In the genomic region with DNA sequence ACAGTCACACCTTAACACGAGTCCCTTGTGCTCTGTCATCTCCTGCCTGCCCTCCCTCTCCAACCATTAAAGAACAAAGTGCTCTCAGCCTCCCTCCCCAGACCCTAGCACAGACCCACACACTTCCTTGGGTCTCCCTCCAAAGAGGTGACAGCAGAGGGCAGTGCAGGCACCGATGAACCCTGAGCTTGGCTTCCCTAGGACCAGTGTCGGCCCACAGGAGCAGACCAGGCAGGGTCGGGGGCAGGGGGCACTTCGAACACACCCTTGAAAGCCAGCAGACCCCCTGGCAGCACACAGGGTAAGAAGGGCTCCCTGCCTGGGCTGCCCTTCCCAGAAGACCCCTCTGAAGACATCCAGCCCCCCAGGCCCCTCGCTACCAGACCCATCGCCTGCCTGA, we compare ENCODE assay signal across 11 cellular contexts. TPM values are rescaled to one million over a fixed set of nuclear protein-coding genes. Genes with fewer than 3 reads are reported as not detected.
DNase-seq lines count a peak whose midpoint lies in the region; TF ChIP-seq lines count a peak whose summit lies in the region.
"Had no signal": no experiment of that assay in that cellular context is flagged by ENCODE, and none has a peak within 500 bp of the region (broad histone marks: within the 10 kb centered on the region; RNA-seq: fewer than 3 reads in every experiment).

No MANE protein-coding gene starts in this region.

- H3K4me2 ChIP-seq in Karpas-422 (ENCODE audit: low read depth, low read length, poor library complexity, severe bottlenecking) (no peak overlapping the region), trophoblast cell (ENCODE audit: low read length) (no peak overlapping the region), mesenchymal stem cell (ENCODE audit: low read length, poor library complexity, severe bottlenecking) (no peak overlapping the region)
- H3K4me2 ChIP-seq: BLaER1 treated with 17β-estradiol and CSF1 and Interleukin-3, amounts not matched to agents 10 nM and 100 nM had no signal

- H3K79me1 ChIP-seq in trophoblast cell (ENCODE audit: low read length) (peaks cover 6% of the 10 kb centered on the region), mesenchymal stem cell (replicated peaks; ENCODE audit: low read length, poor library complexity, severe bottlenecking) (peaks cover 11% of the 10 kb centered on the region)

- no peaks in the 10 kb centered on the region for H3K27me3 ChIP-seq in Karpas-422 (ENCODE audit: low read length)
- H3K27me3 ChIP-seq in endodermal cell (ENCODE audit: control insufficient read depth, insufficient read depth, low read length, poor library complexity, severe bottlenecking): no peaks in the 10 kb centered on the region
- H3K27me3 ChIP-seq in trophoblast cell (ENCODE audit: insufficient read depth, low read length): no peaks in the 10 kb centered on the region
- H3K27me3 ChIP-seq in mesenchymal stem cell (ENCODE audit: control insufficient read depth in 1 of 2, insufficient read depth in 1 of 2, low read length in 2 of 2): no peaks in the 10 kb centered on the region
- H3K27me3 ChIP-seq: BLaER1 treated with 17β-estradiol and CSF1 and Interleukin-3, amounts not matched to agents 10 nM and 100 nM had no signal

- H2AK5ac ChIP-seq in trophoblast cell (ENCODE audit: low read length) (no peak overlapping the region), mesenchymal stem cell (ENCODE audit: low read length, severe bottlenecking) (no peak overlapping the region)

- H2BK120ac ChIP-seq in trophoblast cell (ENCODE audit: insufficient read depth, low read length, poor library complexity): no peak overlapping the region
- no peak overlapping the region for H2BK120ac ChIP-seq in mesenchymal stem cell (ENCODE audit: low read depth, low read length)

- H4K20me1 ChIP-seq in Karpas-422 (ENCODE audit: insufficient read depth, low read depth, low read length): no peaks in the 10 kb centered on the region

- H2BK5ac ChIP-seq in trophoblast cell (ENCODE audit: low read depth, low read length, poor library complexity) (no peak overlapping the region), mesenchymal stem cell (ENCODE audit: low read depth, low read length, poor library complexity, severe bottlenecking) (no peak overlapping the region)

- H3K36me3 ChIP-seq in Karpas-422 (ENCODE audit: insufficient read depth, low read length) (peaks cover 22% of the 10 kb centered on the region), endodermal cell (ENCODE audit: control insufficient read depth, insufficient read depth, low read length) (peaks cover 55% of the 10 kb centered on the region), trophoblast cell (ENCODE audit: control insufficient read depth in 1 of 2, insufficient read depth in 2 of 2, low read length in 2 of 2) (peaks cover 68 to 79% of the 10 kb centered on the region in 2 experiments), mesenchymal stem cell (ENCODE audit: control insufficient read depth in 1 of 2, insufficient read depth in 2 of 2, low read depth in 1 of 2, low read length in 2 of 2) (peaks cover 62 to 79% of the 10 kb centered on the region in 2 experiments)

- CTCF ChIA-PET in activated CD4-positive, alpha-beta T cell treated with anti-CD3 and anti-CD28 coated beads, Interleukin-2, amount 10 ng/mL, durations not matched to agents 7 days and 5 days (lab: Charles Lee): interaction anchor here (0.9 to 1.6 kb wide), 2 partner anchors 12 to 26 kb away, joined by 4 to 5 read pairs; no protein-coding TSS in a partner anchor

- no peak overlapping the region for H3K4me3 ChIP-seq in Karpas-422 (ENCODE audit: low read length)
- no peak overlapping the region for H3K4me3 ChIP-seq in endodermal cell (ENCODE audit: low read length)
- no peak overlapping the region for H3K4me3 ChIP-seq in trophoblast cell (ENCODE audit: low read depth, low read length)
- no peak overlapping the region for H3K4me3 ChIP-seq in mesenchymal stem cell (ENCODE audit: insufficient read depth in 1 of 2, low read depth in 1 of 2, low read length in 2 of 2)
- H3K4me3 ChIP-seq: BLaER1 treated with 17β-estradiol and CSF1 and Interleukin-3, amounts not matched to agents 10 nM and 100 nM had no signal

- H3K4me1 Mint-ChIP-seq in activated CD4-positive, alpha-beta T cell treated with anti-CD3 and anti-CD28 coated beads, Interleukin-2, amount 10 ng/mL, durations not matched to agents 7 days and 5 days: peaks cover 23% of the 10 kb centered on the region
- H3K4me1 Mint-ChIP-seq in endodermal cell: peaks cover 14% of the 10 kb centered on the region

- peak; percentile 72 for TF ChIP-seq CTCF in endodermal cell (conservative IDR thresholded peaks at IDR 0.05)

- H2BK15ac ChIP-seq in mesenchymal stem cell (ENCODE audit: low read depth, poor library complexity, severe bottlenecking): no peak overlapping the region

- no peak for DNase-seq in activated CD4-positive, alpha-beta T cell treated with anti-CD3 and anti-CD28 coated beads, Interleukin-2, amount 10 ng/mL, durations not matched to agents 7 days and 5 days
- no peak for DNase-seq in activated CD4-positive, alpha-beta T cell treated with anti-CD3 and anti-CD28 coated beads for 4 hours
- DNase-seq in Karpas-422 (peak; percentile 65), endodermal cell (peak; percentile 91), trophoblast cell (peak; percentile 34 to 41), mesenchymal stem cell (no peak), NCI-H1417 treated with DMSO at 0.1 percent for 48 hours (lab: John Stamatoyannopoulos, UW) (no peak), NCI-H1694 treated with DMSO at 0.1 percent for 48 hours (lab: John Stamatoyannopoulos, UW) (no peak)
- DNase-seq: NCI-H2171 treated with DMSO at 0.1 percent for 48 hours; stimulated activated CD4-positive, alpha-beta T cell treated with anti-CD3 and anti-CD28 coated beads, Interleukin-4, amount 100 ng/mL, for 1 hour had no signal

- WGBS in endodermal cell (ENCODE audit: insufficient coverage in 1 of 2, insufficient read length in 1 of 2), 2 experiments: 80 to 91% methylated on average over 6 to 7 of the region's 7 CpGs
- WGBS in trophoblast cell (ENCODE audit: extremely low coverage, insufficient coverage, insufficient read length): no CpG with 5 or more reads among the region's 7 CpGs
- WGBS in mesenchymal stem cell: 80% methylated on average over 7 of the region's 7 CpGs

- peak overlapping the region; percentile 14 for H3K27ac Mint-ChIP-seq in activated CD4-positive, alpha-beta T cell treated with anti-CD3 and anti-CD28 coated beads, Interleukin-2, amount 10 ng/mL, durations not matched to agents 7 days and 5 days
- H3K27ac Mint-ChIP-seq in endodermal cell: peak overlapping the region; percentile 75

- no peak overlapping the region for H3K4me3 Mint-ChIP-seq in activated CD4-positive, alpha-beta T cell treated with anti-CD3 and anti-CD28 coated beads, Interleukin-2, amount 10 ng/mL, durations not matched to agents 7 days and 5 days
- H3K4me3 Mint-ChIP-seq in endodermal cell: no peak overlapping the region

- no peak overlapping the region for H2AFZ ChIP-seq in Karpas-422 (ENCODE audit: low read length)
- no peak overlapping the region for H2AFZ ChIP-seq in trophoblast cell (ENCODE audit: insufficient read depth, low read length, poor library complexity)
- no peak overlapping the region for H2AFZ ChIP-seq in mesenchymal stem cell (ENCODE audit: low read depth, low read length)

- H3K79me2 ChIP-seq in Karpas-422 (ENCODE audit: low read length) (peaks cover 31% of the 10 kb centered on the region), trophoblast cell (ENCODE audit: control insufficient read depth, insufficient read depth, low read length, poor library complexity) (peaks cover 7% of the 10 kb centered on the region)

- H3K4ac ChIP-seq in trophoblast cell (ENCODE audit: low read depth, low read length) (peak overlapping the region; percentile 19), mesenchymal stem cell (ENCODE audit: low read depth in 1 of 2, low read length in 2 of 2) (no peak overlapping the region)

- H3K14ac ChIP-seq in trophoblast cell (ENCODE audit: low read length) (no peak overlapping the region), mesenchymal stem cell (ENCODE audit: low read length in 2 of 2) (no peak overlapping the region)

- H4K91ac ChIP-seq in trophoblast cell (ENCODE audit: low read depth, low read length) (no peak overlapping the region), mesenchymal stem cell (ENCODE audit: low read length) (no peak overlapping the region)

- H4K12ac ChIP-seq in trophoblast cell (ENCODE audit: low read depth, low read length): no peak overlapping the region

- H4K8ac ChIP-seq in trophoblast cell (ENCODE audit: low read depth, low read length) (no peak overlapping the region), mesenchymal stem cell (ENCODE audit: low read length) (no peak overlapping the region)

- no peaks in the 10 kb centered on the region for H3K27me3 Mint-ChIP-seq in activated CD4-positive, alpha-beta T cell treated with anti-CD3 and anti-CD28 coated beads, Interleukin-2, amount 10 ng/mL, durations not matched to agents 7 days and 5 days
- no peaks in the 10 kb centered on the region for H3K27me3 Mint-ChIP-seq in endodermal cell (ENCODE audit: insufficient read depth)

- no peaks in the 10 kb centered on the region for H3K9me3 Mint-ChIP-seq in activated CD4-positive, alpha-beta T cell treated with anti-CD3 and anti-CD28 coated beads, Interleukin-2, amount 10 ng/mL, durations not matched to agents 7 days and 5 days
- no peaks in the 10 kb centered on the region for H3K9me3 Mint-ChIP-seq in endodermal cell

- H3K9me2 ChIP-seq in Karpas-422 (replicated peaks; ENCODE audit: insufficient read depth, low read length): no peaks in the 10 kb centered on the region

- H3K27ac ChIP-seq in Karpas-422 (ENCODE audit: low read length) (no peak overlapping the region), endodermal cell (ENCODE audit: low read depth, low read length) (no peak overlapping the region), trophoblast cell (ENCODE audit: low read depth, low read length) (no peak overlapping the region), mesenchymal stem cell (ENCODE audit: low read length, poor library complexity, severe bottlenecking) (no peak overlapping the region)

- peaks cover 11% of the 10 kb centered on the region for H3K36me3 Mint-ChIP-seq in activated CD4-positive, alpha-beta T cell treated with anti-CD3 and anti-CD28 coated beads, Interleukin-2, amount 10 ng/mL, durations not matched to agents 7 days and 5 days (ENCODE audit: low read depth)
- peaks cover 63% of the 10 kb centered on the region for H3K36me3 Mint-ChIP-seq in endodermal cell (ENCODE audit: low read depth)

- POLR2A ChIA-PET in activated CD4-positive, alpha-beta T cell treated with anti-CD3 and anti-CD28 coated beads, Interleukin-2, amount 10 ng/mL, durations not matched to agents 7 days and 5 days (lab: Charles Lee): no interaction called here

- H3K9me3 ChIP-seq in Karpas-422 (ENCODE audit: low read length) (no peaks in the 10 kb centered on the region), endodermal cell (ENCODE audit: control insufficient read depth, low read length) (peaks cover 10% of the 10 kb centered on the region), trophoblast cell (ENCODE audit: insufficient read depth, low read depth, low read length) (peaks cover 1% of the 10 kb centered on the region), mesenchymal stem cell (ENCODE audit: control insufficient read depth, low read length) (no peaks in the 10 kb centered on the region)
- H3K9me3 ChIP-seq: BLaER1 treated with 17β-estradiol and CSF1 and Interleukin-3, amounts not matched to agents 10 nM and 100 nM had no signal

- no peak overlapping the region for H2BK12ac ChIP-seq in trophoblast cell (ENCODE audit: low read length)
- H2BK12ac ChIP-seq in mesenchymal stem cell (ENCODE audit: low read length in 2 of 2): no peak overlapping the region

- H3K23ac ChIP-seq in trophoblast cell (ENCODE audit: low read length) (no peak overlapping the region), mesenchymal stem cell (ENCODE audit: low read length in 2 of 2) (no peak overlapping the region)

- H3K4me1 ChIP-seq in Karpas-422 (ENCODE audit: low read length) (peaks cover 6% of the 10 kb centered on the region), endodermal cell (ENCODE audit: control insufficient read depth, insufficient read depth, low read length) (peaks cover 4% of the 10 kb centered on the region), trophoblast cell (ENCODE audit: control insufficient read depth in 1 of 2, insufficient read depth in 2 of 2, low read length in 2 of 2) (peaks cover 0 to 6% of the 10 kb centered on the region in 2 experiments), mesenchymal stem cell (ENCODE audit: control insufficient read depth, insufficient read depth, low read depth, low read length) (peaks cover 26% of the 10 kb centered on the region)

- H3K18ac ChIP-seq in trophoblast cell (ENCODE audit: low read length) (no peak overlapping the region), mesenchymal stem cell (ENCODE audit: low read depth in 1 of 2, low read length in 2 of 2) (no peak overlapping the region)

- H3K9ac ChIP-seq in Karpas-422 (ENCODE audit: low read length): no peak overlapping the region
- no peak overlapping the region for H3K9ac ChIP-seq in endodermal cell (ENCODE audit: extremely low read depth, low read length, poor library complexity, severe bottlenecking)
- H3K9ac ChIP-seq in trophoblast cell (ENCODE audit: low read length): no peak overlapping the region
- no peak overlapping the region for H3K9ac ChIP-seq in mesenchymal stem cell (ENCODE audit: low read length)

RNA-seq across cellular contexts. Expression of gene CDK2AP1, which starts 7.0 kb away (rescaled TPM):
- total RNA-seq in activated CD4-positive, alpha-beta T cell treated with anti-CD3 and anti-CD28 coated beads, Interleukin-2, amount 10 ng/mL, durations not matched to agents 7 days and 5 days: 10 to 100 TPM; 28.7 to 34.3 TPM
- total RNA-seq in Karpas-422 (2014; rRNA removed; shearing (Covaris generic); ENCODE audit: low replicate concordance): 71.1 and 101 TPM in 2 replicates
- total RNA-seq in endodermal cell: 100 to 1,000 TPM; 102 to 127 TPM
- 197 TPM for polyA plus RNA-seq in endodermal cell (2013, experiment 1 of 2)
- polyA plus RNA-seq in endodermal cell (2013, experiment 2 of 2): 198 TPM
- polyA plus RNA-seq in trophoblast cell (2013): 232 and 240 TPM in 2 replicates
- polyA plus RNA-seq in mesenchymal stem cell (2013, experiment 1 of 2): 339 TPM
- 346 TPM for polyA plus RNA-seq in mesenchymal stem cell (2013, experiment 2 of 2)

RNA-seq across cellular contexts. Expression of gene MTRFR, which starts 31.4 kb away (rescaled TPM):
- total RNA-seq in activated CD4-positive, alpha-beta T cell treated with anti-CD3 and anti-CD28 coated beads, Interleukin-2, amount 10 ng/mL, durations not matched to agents 7 days and 5 days: 10 to 100 TPM; 29.2 to 30.8 TPM
- total RNA-seq in Karpas-422 (2014; rRNA removed; shearing (Covaris generic); ENCODE audit: low replicate concordance): 19.4 and 19.6 TPM in 2 replicates
- 10 to 100 TPM; 16.2 to 19.3 TPM for total RNA-seq in endodermal cell
- polyA plus RNA-seq in endodermal cell (2013, experiment 1 of 2): 14.1 TPM
- polyA plus RNA-seq in endodermal cell (2013, experiment 2 of 2): 17.1 TPM
- polyA plus RNA-seq in trophoblast cell (2013): 8.8 and 9.1 TPM in 2 replicates
- 11.6 TPM for polyA plus RNA-seq in mesenchymal stem cell (2013, experiment 1 of 2)
- polyA plus RNA-seq in mesenchymal stem cell (2013, experiment 2 of 2): 12.5 TPM

RNA-seq across cellular contexts. Expression of gene MPHOSPH9, which starts 31.7 kb away (rescaled TPM):
- total RNA-seq in activated CD4-positive, alpha-beta T cell treated with anti-CD3 and anti-CD28 coated beads, Interleukin-2, amount 10 ng/mL, durations not matched to agents 7 days and 5 days: 100 to 1,000 TPM; 134 to 162 TPM
- total RNA-seq in Karpas-422 (2014; rRNA removed; shearing (Covaris generic); ENCODE audit: low replicate concordance): 61.7 and 84.9 TPM in 2 replicates
- total RNA-seq in endodermal cell: 10 to 100 TPM; 68.4 to 85.3 TPM
- polyA plus RNA-seq in endodermal cell (2013, experiment 1 of 2): 50.8 TPM
- polyA plus RNA-seq in endodermal cell (2013, experiment 2 of 2): 62.6 TPM
- polyA plus RNA-seq in trophoblast cell (2013): 16.0 and 16.5 TPM in 2 replicates
- polyA plus RNA-seq in mesenchymal stem cell (2013, experiment 1 of 2): 10.9 TPM
- polyA plus RNA-seq in mesenchymal stem cell (2013, experiment 2 of 2): 11.2 TPM

Comparison
In these comparisons a context has a peak if more than half of its experiments do, and no peak if none do; other contexts are left out.
1. DNase-seq: peak in Karpas-422 (single experiment), endodermal cell (single experiment) and trophoblast cell (2 of 2); none in activated CD4-positive, alpha-beta T cell treated with anti-CD3 and anti-CD28 coated beads, Interleukin-2, amount 10 ng/mL, durations not matched to agents 7 days and 5 days (single experiment), activated CD4-positive, alpha-beta T cell treated with anti-CD3 and anti-CD28 coated beads for 4 hours (0 of 2), mesenchymal stem cell (single experiment), NCI-H1417 treated with DMSO at 0.1 percent for 48 hours (single experiment) and NCI-H1694 treated with DMSO at 0.1 percent for 48 hours (single experiment).